In genomic region chr1:62241357-62242131, GRCh38 we compare ENCODE assay signal across 18 cellular contexts. TPM values are rescaled to one million over a fixed set of nuclear protein-coding genes. Genes with fewer than 3 reads are reported as not detected.
DNase-seq lines count a peak whose midpoint lies in the region; ATAC-seq and TF ChIP-seq lines count a peak whose summit lies in the region.
"Had no signal": no experiment of that assay in that cellular context is flagged by ENCODE, and none has a peak within 500 bp of the region (broad histone marks: within the 10 kb centered on the region; RNA-seq: fewer than 3 reads in every experiment).

No MANE protein-coding gene starts in this region.

- H3K4me1 ChIP-seq in SJCRH30, result peaks cover 24% of the 10 kb centered on the region
- H3K4me1 ChIP-seq in hepatocyte (ENCODE audit: insufficient read depth), result peaks cover 14% of the 10 kb centered on the region
- H3K4me1 ChIP-seq: Peyer's patch had no signal

- H3K79me2 ChIP-seq in hepatocyte, result no peaks in the 10 kb centered on the region

- H3K9me3 ChIP-seq in SJCRH30 (replicated peaks) (no peaks in the 10 kb centered on the region), hepatocyte (ENCODE audit: low read depth) (no peaks in the 10 kb centered on the region)
- H3K9me3 ChIP-seq: heart left ventricle, Peyer's patch had no signal

- H2AFZ ChIP-seq in hepatocyte, result no peak overlapping the region

- 52% methylated on average over 12 of the region's 12 CpGs for WGBS in hepatocyte (ENCODE audit: low lambda C conversion rate, missing lambda C conversion rate)

- no peak overlapping the region for H3K4me2 ChIP-seq in hepatocyte

- peaks cover 29% of the 10 kb centered on the region for H3K36me3 ChIP-seq in SJCRH30
- H3K36me3 ChIP-seq in hepatocyte (replicated peaks; ENCODE audit: insufficient read depth, low read depth), result no peaks in the 10 kb centered on the region
- H3K36me3 ChIP-seq: heart left ventricle, Peyer's patch had no signal

- DNase-seq in HuH-7.5 (ENCODE audit: low spot score) (peak; percentile 41), SJCRH30 (peak; percentile 78 to 87), myocyte (ENCODE audit: low read depth) (peak; percentile 28), hepatocyte (ENCODE audit: low spot score) (no peak), GM13976 (ENCODE audit: low spot score) (no peak)
- DNase-seq: activated CD8-positive, alpha-beta T cell treated with anti-CD3 and anti-CD28 coated beads, Interleukin-2, amount 10 ng/mL, durations not matched to agents 7 days and 5 days; activated effector memory CD4-positive, alpha-beta T cell treated with anti-CD3 and anti-CD28 coated beads, Interleukin-2, amount 50 U/mL, for 16 hours; GDM1; left colon; NCI-H1436; Peyer's patch; stimulated activated CD4-positive, alpha-beta T cell treated with anti-CD3 and anti-CD28 coated beads, Interleukin-1b, Interleukin-23, amount 100 ng/mL, for 48 hours; T1000 had no signal

- TF ChIP-seq CTCF in C4-2B (conservative IDR thresholded peaks at IDR 0.05) (no peak), hepatocyte (IDR thresholded peaks at IDR 0.05; ENCODE audit: poor library complexity) (no peak), GM13976 (IDR thresholded peaks at IDR 0.05; ENCODE audit: borderline replicate concordance, control extremely low read depth, extremely low read depth, insufficient read depth, missing control alignments) (no peak)

- ATAC-seq in GM18498 (IDR thresholded peaks at IDR 0.05; ENCODE audit: unreplicated experiment) (no peak), HG03280 (IDR thresholded peaks at IDR 0.05; ENCODE audit: unreplicated experiment) (no peak)
- ATAC-seq: activated CD8-positive, alpha-beta T cell treated with anti-CD3 and anti-CD28 coated beads, Interleukin-2, amount 10 ng/mL, durations not matched to agents 7 days and 5 days; left colon had no signal

- no peaks in the 10 kb centered on the region for H4K20me1 ChIP-seq in hepatocyte (ENCODE audit: insufficient read depth, poor library complexity, severe bottlenecking)

- no peaks in the 10 kb centered on the region for H3K9me2 ChIP-seq in hepatocyte (replicated peaks; ENCODE audit: insufficient read depth)

- H3K4me3 ChIP-seq in SJCRH30 (peak overlapping the region; percentile 26), hepatocyte (no peak overlapping the region)
- H3K4me3 ChIP-seq: heart left ventricle, Peyer's patch had no signal

- in situ Hi-C loops in GM13976 (cut with MboI; ENCODE audit: low sequenced_read_pairs, unreplicated experiment), result no loop called here

- H3K27ac ChIP-seq in C4-2B, result peak overlapping the region; percentile 22; the same call in 1 of the 2 replicates
- H3K27ac ChIP-seq in SJCRH30, result peak overlapping the region; percentile 83
- H3K27ac ChIP-seq in hepatocyte, result no peak overlapping the region
- H3K27ac ChIP-seq: heart left ventricle, Peyer's patch had no signal

- H3K27me3 ChIP-seq in SJCRH30, result no peaks in the 10 kb centered on the region
- H3K27me3 ChIP-seq in hepatocyte, result no peaks in the 10 kb centered on the region
- H3K27me3 ChIP-seq: heart left ventricle, Peyer's patch had no signal

RNA-seq across cellular contexts. Expression of gene L1TD1, which starts 46.9 kb away (rescaled TPM):
- total RNA-seq in SJCRH30 (2014; rRNA removed; shearing (Covaris generic)), result not detected in 2 replicates
- total RNA-seq in myocyte, result not detected in 2 replicates
- polyA plus RNA-seq in myocyte (2012), result not detected
- total RNA-seq in hepatocyte, result 0.77 and 1.0 TPM in 2 replicates
- polyA plus RNA-seq in hepatocyte, result 0.53 and 1.3 TPM in 2 replicates
- total RNA-seq: activated CD8-positive, alpha-beta T cell treated with anti-CD3 and anti-CD28 coated beads, Interleukin-2, amount 10 ng/mL, durations not matched to agents 7 days and 5 days; B cell had no signal

Comparison
In these comparisons a context has a peak if more than half of its experiments do, and no peak if none do; other contexts are left out.
1. DNase-seq: peak in HuH-7.5 (single experiment), SJCRH30 (2 of 2) and myocyte (single experiment); none in hepatocyte (single experiment) and GM13976 (single experiment).